In the genomic region with DNA sequence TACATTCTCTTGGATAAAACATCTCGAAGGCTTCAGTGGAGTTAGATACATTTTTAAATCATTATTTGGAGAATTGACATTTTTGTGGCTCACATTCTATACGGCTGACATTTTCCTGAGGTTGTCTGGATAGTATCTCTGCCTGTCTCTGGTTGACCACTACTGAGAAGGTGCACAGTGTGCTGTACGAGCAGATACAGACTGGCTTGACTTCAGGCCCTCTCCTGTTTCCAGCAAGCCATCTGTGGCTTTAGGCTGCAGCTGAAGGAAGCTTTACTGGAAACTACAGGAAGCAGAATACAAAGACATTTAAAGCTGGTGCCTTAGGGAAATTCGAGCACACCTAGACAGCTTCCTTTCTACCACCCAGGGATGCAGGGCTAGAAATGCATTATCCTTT, we compare ENCODE assay signal across 19 cellular contexts. TPM values are rescaled to one million over a fixed set of nuclear protein-coding genes. Genes with fewer than 3 reads are reported as not detected.
DNase-seq lines count a peak whose midpoint lies in the region; ATAC-seq, FAIRE-seq and TF ChIP-seq lines count a peak whose summit lies in the region.
"Had no signal": no experiment of that assay in that cellular context is flagged by ENCODE, and none has a peak within 500 bp of the region (broad histone marks: within the 10 kb centered on the region; RNA-seq: fewer than 3 reads in every experiment).

No MANE protein-coding gene starts in this region.

- ATAC-seq in heart right ventricle (peak in 7 of 8 donors; percentile 38 to 77 (median 61)), Right ventricle myocardium superior (ENCODE audit: poor library complexity) (no peak), left ventricle myocardium superior (peak; percentile 21), GM19397 (IDR thresholded peaks at IDR 0.05; ENCODE audit: unreplicated experiment) (no peak)

- intact Hi-C loops in heart right ventricle (cut with DNase I), result loop anchor here in 2 of 10 donors (5.0 to 10.0 kb wide), 2 partner anchors 138 to 386 kb away; no protein-coding TSS in a partner anchor
- intact Hi-C loops in Right ventricle myocardium superior (cut with DNase I), result no loop called here
- intact Hi-C loops in left ventricle myocardium superior (cut with micrococcal nuclease), result no loop called here

- no peak overlapping the region for H3K4me3 ChIP-seq in heart right ventricle
- no peak overlapping the region for H3K4me3 ChIP-seq in adipocyte (ENCODE audit: low read length)
- H3K4me3 ChIP-seq: ovary, spleen, testis had no signal

- peak overlapping the region in 6 of 10 donors; percentile 0 to 55 (median 28) for H3K27ac ChIP-seq in heart right ventricle
- H3K27ac ChIP-seq: epithelial cell of prostate, HL-60, ovary, spleen, testis had no signal

- no peak overlapping the region for H3K4me3 Mint-ChIP-seq in immature natural killer cell
- H3K4me3 Mint-ChIP-seq in activated naive CD8-positive, alpha-beta T cell treated with anti-CD3 and anti-CD28 coated beads for 36 hours, result no peak overlapping the region

- H3K9me3 ChIP-seq in heart right ventricle (peaks cover 0 to 12% (median 4%) of the 10 kb centered on the region in 11 donors), adipocyte (ENCODE audit: control insufficient read depth, low read length) (peaks cover 3% of the 10 kb centered on the region)
- H3K9me3 ChIP-seq: ovary, testis had no signal

- H3K27ac Mint-ChIP-seq in immature natural killer cell, result no peak overlapping the region
- no peak overlapping the region for H3K27ac Mint-ChIP-seq in activated naive CD8-positive, alpha-beta T cell treated with anti-CD3 and anti-CD28 coated beads for 36 hours

- H3K27me3 ChIP-seq in heart right ventricle, result no peaks in the 10 kb centered on the region
- no peaks in the 10 kb centered on the region for H3K27me3 ChIP-seq in adipocyte (replicated peaks; ENCODE audit: control insufficient read depth, insufficient read depth, low read length)
- H3K27me3 ChIP-seq: ovary, spleen, testis had no signal

- no peaks in the 10 kb centered on the region for H3K4me1 Mint-ChIP-seq in immature natural killer cell
- H3K4me1 Mint-ChIP-seq in activated naive CD8-positive, alpha-beta T cell treated with anti-CD3 and anti-CD28 coated beads for 36 hours, result no peaks in the 10 kb centered on the region

- no peaks in the 10 kb centered on the region for H3K36me3 Mint-ChIP-seq in immature natural killer cell
- peaks cover 2% of the 10 kb centered on the region for H3K36me3 Mint-ChIP-seq in activated naive CD8-positive, alpha-beta T cell treated with anti-CD3 and anti-CD28 coated beads for 36 hours

- H3K9me3 Mint-ChIP-seq in immature natural killer cell, result no peaks in the 10 kb centered on the region
- peaks cover 4% of the 10 kb centered on the region for H3K9me3 Mint-ChIP-seq in activated naive CD8-positive, alpha-beta T cell treated with anti-CD3 and anti-CD28 coated beads for 36 hours

- H3K27me3 Mint-ChIP-seq in immature natural killer cell (ENCODE audit: low read depth in 3 of 3), result peaks cover 0 to 4% (median 0%) of the 10 kb centered on the region in 3 donors
- H3K27me3 Mint-ChIP-seq in activated naive CD8-positive, alpha-beta T cell treated with anti-CD3 and anti-CD28 coated beads for 36 hours, result no peaks in the 10 kb centered on the region

- 34 to 38% methylated on average over 4 of the region's 4 CpGs for WGBS in heart right ventricle, 2 donors

- DNase-seq in heart right ventricle (peak in 1 of 2 donors; percentile 6), Right ventricle myocardium superior (no peak), adipocyte (ENCODE audit: low read depth) (peak; percentile 74), left ventricle myocardium superior (no peak), urothelium cell line (ENCODE audit: low spot score) (no peak), immature natural killer cell (no peak)
- no peak for DNase-seq in activated naive CD8-positive, alpha-beta T cell treated with anti-CD3 and anti-CD28 coated beads for 36 hours
- DNase-seq: activated CD4-positive, CD25-positive, alpha-beta regulatory T cell; activated naive CD4-positive, alpha-beta T cell treated with anti-CD3 and anti-CD28 coated beads, Interleukin-2, amount 50 U/mL, for 16 hours; COR-L47; hypothalamus; midbrain; NCI-H187 treated with DMSO at 0.1 percent for 48 hours; ovary; spleen; testis had no signal

- peak; percentile 37 for FAIRE-seq in urothelium cell line (lab: Jason Lieb, UNC)

- H3K36me3 ChIP-seq in heart right ventricle (no peaks in the 10 kb centered on the region), adipocyte (ENCODE audit: control insufficient read depth, insufficient read depth, low read length, severe bottlenecking) (no peaks in the 10 kb centered on the region)
- H3K36me3 ChIP-seq: ovary, spleen had no signal

- H3K9ac ChIP-seq in adipocyte (ENCODE audit: low read length), result no peak overlapping the region

- H3K4me1 ChIP-seq in heart right ventricle (peaks cover 0 to 14% (median 8%) of the 10 kb centered on the region in 9 donors), adipocyte (ENCODE audit: control insufficient read depth, insufficient read depth, low read length) (no peaks in the 10 kb centered on the region)
- H3K4me1 ChIP-seq: spleen, testis had no signal

- TF ChIP-seq CTCF in heart right ventricle (IDR thresholded peaks at IDR 0.05), result no peak

RNA-seq across cellular contexts. Expression of a gene that starts 39.3 kb away (rescaled TPM):
- total RNA-seq in heart right ventricle (10 to 100 TPM; 36.8 to 72.5 (median 48.3) TPM), Right ventricle myocardium superior (49.4 TPM), left ventricle myocardium superior (58.8 TPM)
- polyA plus RNA-seq in heart right ventricle (10 to 100 TPM; 25.5 to 74.2 TPM), immature natural killer cell (100 to 1,000 TPM; 150 to 248 (median 181) TPM)
- total RNA-seq in activated naive CD8-positive, alpha-beta T cell treated with anti-CD3 and anti-CD28 coated beads for 36 hours, result 10 to 100 TPM; 56.7 to 59.5 TPM

Comparison
In these comparisons a context has a peak if more than half of its experiments do, and no peak if none do; other contexts are left out.
1. ATAC-seq: peak in heart right ventricle (7 of 8) and left ventricle myocardium superior (single experiment); none in Right ventricle myocardium superior (single experiment) and GM19397 (single experiment).